In the genomic region with DNA sequence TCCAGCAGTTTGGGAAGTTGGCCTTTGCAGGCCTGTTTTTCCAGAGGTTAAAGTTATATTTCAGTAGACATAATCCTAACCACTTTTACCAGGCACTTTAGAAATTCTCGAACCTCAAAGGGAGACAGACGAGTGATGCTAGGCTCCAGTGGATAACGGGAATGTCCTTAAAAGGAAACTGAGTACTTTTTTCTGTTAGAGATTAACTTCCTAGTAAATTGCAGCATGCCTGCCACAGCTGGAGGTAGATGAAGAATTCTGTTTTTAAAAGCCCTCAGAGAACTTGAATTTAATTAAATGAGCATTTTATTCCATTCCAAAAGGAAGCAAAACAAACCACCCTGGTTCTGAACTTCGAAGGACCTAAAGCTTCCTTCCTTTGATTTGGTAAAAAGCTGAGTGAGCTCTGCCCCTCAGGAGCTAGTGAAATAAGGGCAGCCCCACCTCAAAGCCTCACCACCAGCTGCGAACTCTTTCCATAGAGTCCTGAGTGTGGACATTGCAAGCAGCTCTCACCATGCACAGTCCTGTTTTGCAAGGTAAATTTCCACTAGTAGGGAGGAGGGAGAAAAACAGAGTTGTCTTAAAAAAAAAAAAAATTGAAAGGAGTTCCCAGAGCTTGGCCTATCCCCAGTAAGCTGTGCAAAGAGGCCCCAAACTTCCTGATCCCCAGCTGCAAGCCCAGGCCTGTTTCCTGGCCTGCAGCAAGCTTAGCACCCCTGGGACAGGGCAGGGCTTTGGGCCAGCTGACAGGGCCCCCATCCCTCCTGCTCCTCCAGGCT, we compare ENCODE assay signal across 8 cellular contexts. TPM values are rescaled to one million over a fixed set of nuclear protein-coding genes. Genes with fewer than 3 reads are reported as not detected.
A peak's percentile ranks its signal among the peaks of the same experiment; 100 is the strongest.
DNase-seq lines count a peak whose midpoint lies in the region; ATAC-seq, FAIRE-seq and TF ChIP-seq lines count a peak whose summit lies in the region.

No MANE protein-coding gene starts in this region.

- ATAC-seq in GM18858 (IDR thresholded peaks at IDR 0.05; ENCODE audit: unreplicated experiment) (peak; percentile 58), psoas muscle (peak; percentile 27 to 83 (median 67)), HG02571 (IDR thresholded peaks at IDR 0.05; ENCODE audit: unreplicated experiment) (no peak)

- DNase-seq in NCI-H446 treated with DMSO at 0.1 percent for 48 hours (lab: John Stamatoyannopoulos, UW) (peak; percentile 43), fibroblast of the conjunctiva (ENCODE audit: low read depth) (peak; percentile 77), psoas muscle (peak; percentile 73 to 92), GM10266 (ENCODE audit: extremely low spot score) (no peak), hepatic stellate cell (ENCODE audit: low spot score) (no peak), D721Med (ENCODE audit: insufficient read length, low spot score) (no peak)

- no peak for FAIRE-seq in D721Med (lab: Jason Lieb, UNC)

- intact Hi-C loops in psoas muscle (cut with DNase I), result no loop called here

- TF ChIP-seq CTCF in psoas muscle (IDR thresholded peaks at IDR 0.05), result no peak
- TF ChIP-seq CTCF in GM10266 (IDR thresholded peaks at IDR 0.05; ENCODE audit: control insufficient read depth, insufficient read depth, low read depth, missing control alignments), result no peak
- TF ChIP-seq CTCF in D721Med (IDR thresholded peaks at IDR 0.05; ENCODE audit: insufficient read depth, missing control alignments), result no peak

- H3K27ac ChIP-seq in psoas muscle, result peak overlapping the region; percentile 16

- H3K4me1 ChIP-seq in psoas muscle, result no peaks in the 10 kb centered on the region

- no peaks in the 10 kb centered on the region for H3K9me3 ChIP-seq in psoas muscle

- no peaks in the 10 kb centered on the region for H3K36me3 ChIP-seq in psoas muscle (ENCODE audit: insufficient read depth in 1 of 2, low read depth in 1 of 2)

- H3K27me3 ChIP-seq in psoas muscle (ENCODE audit: insufficient read depth in 3 of 3, low read length in 2 of 3), result peaks cover 0 to 8% (median 6%) of the 10 kb centered on the region in 3 donors

- WGBS in psoas muscle, 3 donors, result 41 to 52% (median 43%) methylated on average over 5 of the region's 5 CpGs

- peak overlapping the region; percentile 15 for H3K4me3 ChIP-seq in psoas muscle

RNA-seq across cellular contexts. Expression of gene CHD9NB, which starts 11.3 kb away (rescaled TPM):
- total RNA-seq in psoas muscle, result under 1 TPM in 3 of 4 donors, not detected in 1; 0.13 to 0.56 (median 0.22) TPM
- under 1 TPM; 0.05 to 0.77 (median 0.14) TPM for polyA plus RNA-seq in psoas muscle

RNA-seq across cellular contexts. Expression of gene CHD9, which starts 13.4 kb away (rescaled TPM):
- 10 to 100 TPM; 36.4 to 47.9 (median 45.7) TPM for total RNA-seq in psoas muscle
- 10 to 100 TPM in 2 of 3 donors, 1 to 10 TPM in 1; 5.8 to 26.8 (median 11.7) TPM for polyA plus RNA-seq in psoas muscle

Comparison
In these comparisons a context has a peak if more than half of its experiments do, and no peak if none do; other contexts are left out.
1. DNase-seq: peak in NCI-H446 treated with DMSO at 0.1 percent for 48 hours (single experiment), fibroblast of the conjunctiva (single experiment) and psoas muscle (2 of 2); none in GM10266 (single experiment), hepatic stellate cell (single experiment) and D721Med (single experiment).